Comparison of ENCODE assay signal across 14 cellular contexts in genomic region chr2:181313845-181314244, GRCh38.
A peak's percentile ranks its signal among the peaks of the same experiment; 100 is the strongest.
DNase-seq lines count a peak whose midpoint lies in the region; ATAC-seq and TF ChIP-seq lines count a peak whose summit lies in the region.
"Had no signal": no experiment of that assay in that cellular context is flagged by ENCODE, and none has a peak within 500 bp of the region (broad histone marks: within the 10 kb centered on the region; RNA-seq: fewer than 3 reads in every experiment).

No MANE protein-coding gene starts in this region.

- peak overlapping the region; percentile 94 for H3K27ac Mint-ChIP-seq in T-helper 17 cell
- peak overlapping the region; percentile 95 for H3K27ac Mint-ChIP-seq in stimulated activated memory B cell treated with anti-CD40 and anti-IgM and Interleukin-4, amounts not matched to agents 10 μg/mL and 1 μg/mL and 100 μg/mL, for 72 hours
- H3K27ac Mint-ChIP-seq: HFFc6 had no signal

- no peaks in the 10 kb centered on the region for H3K27me3 Mint-ChIP-seq in activated T-cell treated with anti-CD3 and anti-CD28 coated beads, Interleukin-2, amount 50 U/mL, for 4 hours (ENCODE audit: low read depth)
- H3K27me3 Mint-ChIP-seq in T-helper 17 cell: no peaks in the 10 kb centered on the region
- no peaks in the 10 kb centered on the region for H3K27me3 Mint-ChIP-seq in stimulated activated memory B cell treated with anti-CD40 and anti-IgM and Interleukin-4, amounts not matched to agents 10 μg/mL and 1 μg/mL and 100 μg/mL, for 72 hours

- H3K4me3 ChIP-seq in gastroesophageal sphincter (no peak overlapping the region), SJCRH30 (no peak overlapping the region)
- H3K4me3 ChIP-seq: thyroid gland had no signal

- H3K9me3 ChIP-seq in T-helper 17 cell (ENCODE audit: control insufficient read depth, low read length, poor library complexity, severe bottlenecking): no peaks in the 10 kb centered on the region
- no peaks in the 10 kb centered on the region for H3K9me3 ChIP-seq in gastroesophageal sphincter
- no peaks in the 10 kb centered on the region for H3K9me3 ChIP-seq in SJCRH30 (replicated peaks)
- H3K9me3 ChIP-seq: thyroid gland had no signal

- no peaks in the 10 kb centered on the region for H3K9me3 Mint-ChIP-seq in activated T-cell treated with anti-CD3 and anti-CD28 coated beads, Interleukin-2, amount 50 U/mL, for 4 hours
- H3K9me3 Mint-ChIP-seq in stimulated activated memory B cell treated with anti-CD40 and anti-IgM and Interleukin-4, amounts not matched to agents 10 μg/mL and 1 μg/mL and 100 μg/mL, for 72 hours: no peaks in the 10 kb centered on the region
- H3K9me3 Mint-ChIP-seq: HFFc6 had no signal

- no peak for DNase-seq in activated T-cell treated with anti-CD3 and anti-CD28 coated beads, Interleukin-2, amount 50 U/mL, for 4 hours
- no peak for DNase-seq in activated T-cell treated with anti-CD3 and anti-CD28 coated beads, Interleukin-2, amount 50 U/mL, for 48 hours
- no peak for DNase-seq in T-helper 17 cell
- DNase-seq in ACHN: no peak
- DNase-seq in SJCRH30: no peak
- DNase-seq: dermis blood vessel endothelial cell, DMS79 treated with DMSO at 0.1 percent for 48 hours, HFFc6, hippocampal formation, left cardiac atrium, thyroid gland had no signal

- H3K4me1 Mint-ChIP-seq in activated T-cell treated with anti-CD3 and anti-CD28 coated beads, Interleukin-2, amount 50 U/mL, for 4 hours (ENCODE audit: low read depth): peaks cover 51% of the 10 kb centered on the region
- peaks cover 26% of the 10 kb centered on the region for H3K4me1 Mint-ChIP-seq in T-helper 17 cell
- H3K4me1 Mint-ChIP-seq in stimulated activated memory B cell treated with anti-CD40 and anti-IgM and Interleukin-4, amounts not matched to agents 10 μg/mL and 1 μg/mL and 100 μg/mL, for 72 hours: peaks cover 42% of the 10 kb centered on the region

- no peaks in the 10 kb centered on the region for H3K36me3 Mint-ChIP-seq in activated T-cell treated with anti-CD3 and anti-CD28 coated beads, Interleukin-2, amount 50 U/mL, for 4 hours (ENCODE audit: insufficient read depth)
- no peaks in the 10 kb centered on the region for H3K36me3 Mint-ChIP-seq in T-helper 17 cell (ENCODE audit: low read depth)
- no peaks in the 10 kb centered on the region for H3K36me3 Mint-ChIP-seq in stimulated activated memory B cell treated with anti-CD40 and anti-IgM and Interleukin-4, amounts not matched to agents 10 μg/mL and 1 μg/mL and 100 μg/mL, for 72 hours

- no peaks in the 10 kb centered on the region for H3K36me3 ChIP-seq in gastroesophageal sphincter
- H3K36me3 ChIP-seq in SJCRH30: no peaks in the 10 kb centered on the region
- H3K36me3 ChIP-seq: thyroid gland had no signal

- 84 to 90% methylated on average over 1 of the region's 1 CpG for WGBS in gastroesophageal sphincter (ENCODE audit: low coverage in 1 of 2), 2 donors

- TF ChIP-seq EP300 in gastroesophageal sphincter (IDR thresholded peaks at IDR 0.05): no peak

- no peaks in the 10 kb centered on the region for H3K27me3 ChIP-seq in gastroesophageal sphincter
- no peaks in the 10 kb centered on the region for H3K27me3 ChIP-seq in SJCRH30
- H3K27me3 ChIP-seq: thyroid gland had no signal

- ATAC-seq in activated T-cell treated with anti-CD3 and anti-CD28 coated beads, Interleukin-2, amount 50 U/mL, for 4 hours: no peak
- peak; percentile 20 for ATAC-seq in GM21786 (IDR thresholded peaks at IDR 0.05; ENCODE audit: unreplicated experiment)
- ATAC-seq in T-helper 17 cell: no peak
- ATAC-seq in stimulated activated memory B cell treated with anti-CD40 and anti-IgM and Interleukin-4, amounts not matched to agents 10 μg/mL and 1 μg/mL and 100 μg/mL, for 72 hours: no peak
- ATAC-seq in gastroesophageal sphincter: no peak
- ATAC-seq: left cardiac atrium had no signal

- no peak overlapping the region for H3K27ac ChIP-seq in gastroesophageal sphincter
- no peak overlapping the region for H3K27ac ChIP-seq in SJCRH30
- H3K27ac ChIP-seq: thyroid gland had no signal

- peak overlapping the region; percentile 80 for H3K4me3 Mint-ChIP-seq in activated T-cell treated with anti-CD3 and anti-CD28 coated beads, Interleukin-2, amount 50 U/mL, for 4 hours
- no peak overlapping the region for H3K4me3 Mint-ChIP-seq in T-helper 17 cell
- H3K4me3 Mint-ChIP-seq in stimulated activated memory B cell treated with anti-CD40 and anti-IgM and Interleukin-4, amounts not matched to agents 10 μg/mL and 1 μg/mL and 100 μg/mL, for 72 hours: no peak overlapping the region
- H3K4me3 Mint-ChIP-seq: HFFc6 had no signal

- H3K4me1 ChIP-seq in gastroesophageal sphincter (no peaks in the 10 kb centered on the region), SJCRH30 (peaks cover 15% of the 10 kb centered on the region)
- H3K4me1 ChIP-seq: thyroid gland had no signal

- in situ Hi-C loops in ACHN (cut with HindIII; ENCODE audit: low pct_ligation_motif_present, low pct_unique_long_range_greater_than_20kb, low sequenced_read_pairs): no loop called here

- no peak for TF ChIP-seq POLR2A in gastroesophageal sphincter (IDR thresholded peaks at IDR 0.05)

- no peak for TF ChIP-seq CTCF in gastroesophageal sphincter (IDR thresholded peaks at IDR 0.05)
